Comparison of ENCODE assay signal across 1 cellular context in the genomic region with DNA sequence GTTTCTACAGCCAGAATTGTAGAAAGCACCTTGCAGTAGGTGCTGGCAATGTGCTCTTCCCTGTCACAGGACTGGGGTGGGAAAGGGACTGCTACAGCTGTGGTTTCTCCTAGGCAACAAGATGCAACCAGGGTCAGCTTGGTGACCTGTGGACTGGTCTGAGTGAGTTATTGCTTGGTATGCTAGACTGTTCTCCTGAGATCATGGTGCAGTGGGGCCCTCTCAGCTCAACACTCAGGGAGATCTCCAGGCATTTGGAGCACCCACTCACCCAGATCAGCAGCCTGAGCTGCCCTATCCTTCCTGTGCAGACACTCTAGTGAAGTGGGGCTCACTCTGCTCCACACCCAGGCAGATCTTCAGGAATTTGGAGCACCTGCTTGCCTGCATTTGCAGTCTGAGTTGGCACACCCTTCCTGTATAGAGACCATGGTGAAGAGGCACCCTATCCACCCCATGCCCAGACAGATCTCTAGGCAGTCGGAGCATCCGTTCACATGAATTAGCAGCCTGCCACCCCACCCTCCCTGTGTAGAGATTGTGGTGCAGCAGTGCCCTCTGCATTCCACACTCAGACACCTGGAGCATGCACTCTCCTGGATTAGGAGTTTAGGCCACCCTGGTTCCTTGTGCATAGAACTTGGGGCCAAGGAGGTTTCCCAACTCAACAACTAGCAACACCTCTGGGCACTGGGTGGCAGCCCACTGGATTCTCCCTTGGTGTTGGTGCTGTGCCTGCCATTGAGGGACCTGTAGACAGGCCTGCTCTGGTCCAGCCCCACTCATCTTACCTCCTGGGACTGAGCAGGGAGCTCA.
TF ChIP-seq lines count a peak whose summit lies in the region.

No MANE protein-coding gene starts in this region.

TF ChIP-seq in H1, 55 proteins besides CTCF, POLR2A, EP300 and RAD21:
- TF ChIP-seq SP4 (IDR thresholded peaks at IDR 0.05; ENCODE audit: low read length) (no peak), EZH2 (IDR thresholded peaks at IDR 0.05; ENCODE audit: low read depth, low read length, severe bottlenecking) (no peak), CEBPB (IDR thresholded peaks at IDR 0.05; ENCODE audit: low read depth, low read length) (no peak), SUZ12 (IDR thresholded peaks at IDR 0.05; ENCODE audit: low read length) (no peak), RXRA (IDR thresholded peaks at IDR 0.05; ENCODE audit: insufficient read depth, low read depth, low read length) (no peak), HDAC6 (IDR thresholded peaks at IDR 0.05; ENCODE audit: low read depth, low read length) (no peak), SIN3A (conservative IDR thresholded peaks at IDR 0.05 in 1 of 2, IDR thresholded peaks at IDR 0.05 in 1 of 2; ENCODE audit: low read depth in 1 of 2, low read length in 2 of 2) (no peak), MAFK (IDR thresholded peaks at IDR 0.05; ENCODE audit: low read depth, low read length) (no peak), YY1 (IDR thresholded peaks at IDR 0.05; ENCODE audit: low read depth, low read length) (no peak), TAF7 (optimal IDR thresholded peaks at IDR 0.05; ENCODE audit: borderline replicate concordance, low read depth, low read length) (no peak), CBX8 (IDR thresholded peaks at IDR 0.05; ENCODE audit: borderline replicate concordance, low read depth, low read length) (no peak), POU5F1 (IDR thresholded peaks at IDR 0.05; ENCODE audit: low read depth, low read length) (no peak), CBX5 (IDR thresholded peaks at IDR 0.05; ENCODE audit: low read depth, low read length) (no peak), KDM5A (IDR thresholded peaks at IDR 0.05; ENCODE audit: low read length) (no peak)
- TF ChIP-seq, protein P1, sequence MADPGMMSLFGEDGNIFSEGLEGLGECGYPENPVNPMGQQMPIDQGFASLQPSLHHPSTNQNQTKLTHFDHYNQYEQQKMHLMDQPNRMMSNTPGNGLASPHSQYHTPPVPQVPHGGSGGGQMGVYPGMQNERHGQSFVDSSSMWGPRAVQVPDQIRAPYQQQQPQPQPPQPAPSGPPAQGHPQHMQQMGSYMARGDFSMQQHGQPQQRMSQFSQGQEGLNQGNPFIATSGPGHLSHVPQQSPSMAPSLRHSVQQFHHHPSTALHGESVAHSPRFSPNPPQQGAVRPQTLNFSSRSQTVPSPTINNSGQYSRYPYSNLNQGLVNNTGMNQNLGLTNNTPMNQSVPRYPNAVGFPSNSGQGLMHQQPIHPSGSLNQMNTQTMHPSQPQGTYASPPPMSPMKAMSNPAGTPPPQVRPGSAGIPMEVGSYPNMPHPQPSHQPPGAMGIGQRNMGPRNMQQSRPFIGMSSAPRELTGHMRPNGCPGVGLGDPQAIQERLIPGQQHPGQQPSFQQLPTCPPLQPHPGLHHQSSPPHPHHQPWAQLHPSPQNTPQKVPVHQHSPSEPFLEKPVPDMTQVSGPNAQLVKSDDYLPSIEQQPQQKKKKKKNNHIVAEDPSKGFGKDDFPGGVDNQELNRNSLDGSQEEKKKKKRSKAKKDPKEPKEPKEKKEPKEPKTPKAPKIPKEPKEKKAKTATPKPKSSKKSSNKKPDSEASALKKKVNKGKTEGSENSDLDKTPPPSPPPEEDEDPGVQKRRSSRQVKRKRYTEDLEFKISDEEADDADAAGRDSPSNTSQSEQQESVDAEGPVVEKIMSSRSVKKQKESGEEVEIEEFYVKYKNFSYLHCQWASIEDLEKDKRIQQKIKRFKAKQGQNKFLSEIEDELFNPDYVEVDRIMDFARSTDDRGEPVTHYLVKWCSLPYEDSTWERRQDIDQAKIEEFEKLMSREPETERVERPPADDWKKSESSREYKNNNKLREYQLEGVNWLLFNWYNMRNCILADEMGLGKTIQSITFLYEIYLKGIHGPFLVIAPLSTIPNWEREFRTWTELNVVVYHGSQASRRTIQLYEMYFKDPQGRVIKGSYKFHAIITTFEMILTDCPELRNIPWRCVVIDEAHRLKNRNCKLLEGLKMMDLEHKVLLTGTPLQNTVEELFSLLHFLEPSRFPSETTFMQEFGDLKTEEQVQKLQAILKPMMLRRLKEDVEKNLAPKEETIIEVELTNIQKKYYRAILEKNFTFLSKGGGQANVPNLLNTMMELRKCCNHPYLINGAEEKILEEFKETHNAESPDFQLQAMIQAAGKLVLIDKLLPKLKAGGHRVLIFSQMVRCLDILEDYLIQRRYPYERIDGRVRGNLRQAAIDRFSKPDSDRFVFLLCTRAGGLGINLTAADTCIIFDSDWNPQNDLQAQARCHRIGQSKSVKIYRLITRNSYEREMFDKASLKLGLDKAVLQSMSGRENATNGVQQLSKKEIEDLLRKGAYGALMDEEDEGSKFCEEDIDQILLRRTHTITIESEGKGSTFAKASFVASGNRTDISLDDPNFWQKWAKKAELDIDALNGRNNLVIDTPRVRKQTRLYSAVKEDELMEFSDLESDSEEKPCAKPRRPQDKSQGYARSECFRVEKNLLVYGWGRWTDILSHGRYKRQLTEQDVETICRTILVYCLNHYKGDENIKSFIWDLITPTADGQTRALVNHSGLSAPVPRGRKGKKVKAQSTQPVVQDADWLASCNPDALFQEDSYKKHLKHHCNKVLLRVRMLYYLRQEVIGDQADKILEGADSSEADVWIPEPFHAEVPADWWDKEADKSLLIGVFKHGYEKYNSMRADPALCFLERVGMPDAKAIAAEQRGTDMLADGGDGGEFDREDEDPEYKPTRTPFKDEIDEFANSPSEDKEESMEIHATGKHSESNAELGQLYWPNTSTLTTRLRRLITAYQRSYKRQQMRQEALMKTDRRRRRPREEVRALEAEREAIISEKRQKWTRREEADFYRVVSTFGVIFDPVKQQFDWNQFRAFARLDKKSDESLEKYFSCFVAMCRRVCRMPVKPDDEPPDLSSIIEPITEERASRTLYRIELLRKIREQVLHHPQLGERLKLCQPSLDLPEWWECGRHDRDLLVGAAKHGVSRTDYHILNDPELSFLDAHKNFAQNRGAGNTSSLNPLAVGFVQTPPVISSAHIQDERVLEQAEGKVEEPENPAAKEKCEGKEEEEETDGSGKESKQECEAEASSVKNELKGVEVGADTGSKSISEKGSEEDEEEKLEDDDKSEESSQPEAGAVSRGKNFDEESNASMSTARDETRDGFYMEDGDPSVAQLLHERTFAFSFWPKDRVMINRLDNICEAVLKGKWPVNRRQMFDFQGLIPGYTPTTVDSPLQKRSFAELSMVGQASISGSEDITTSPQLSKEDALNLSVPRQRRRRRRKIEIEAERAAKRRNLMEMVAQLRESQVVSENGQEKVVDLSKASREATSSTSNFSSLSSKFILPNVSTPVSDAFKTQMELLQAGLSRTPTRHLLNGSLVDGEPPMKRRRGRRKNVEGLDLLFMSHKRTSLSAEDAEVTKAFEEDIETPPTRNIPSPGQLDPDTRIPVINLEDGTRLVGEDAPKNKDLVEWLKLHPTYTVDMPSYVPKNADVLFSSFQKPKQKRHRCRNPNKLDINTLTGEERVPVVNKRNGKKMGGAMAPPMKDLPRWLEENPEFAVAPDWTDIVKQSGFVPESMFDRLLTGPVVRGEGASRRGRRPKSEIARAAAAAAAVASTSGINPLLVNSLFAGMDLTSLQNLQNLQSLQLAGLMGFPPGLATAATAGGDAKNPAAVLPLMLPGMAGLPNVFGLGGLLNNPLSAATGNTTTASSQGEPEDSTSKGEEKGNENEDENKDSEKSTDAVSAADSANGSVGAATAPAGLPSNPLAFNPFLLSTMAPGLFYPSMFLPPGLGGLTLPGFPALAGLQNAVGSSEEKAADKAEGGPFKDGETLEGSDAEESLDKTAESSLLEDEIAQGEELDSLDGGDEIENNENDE (IDR thresholded peaks at IDR 0.05; ENCODE audit: insufficient replicate concordance, low read length), result no peak
TF ChIP-seq in H1: peak in this region for 0.
